2 cellular contexts compared by ENCODE assay signal in the genomic region with DNA sequence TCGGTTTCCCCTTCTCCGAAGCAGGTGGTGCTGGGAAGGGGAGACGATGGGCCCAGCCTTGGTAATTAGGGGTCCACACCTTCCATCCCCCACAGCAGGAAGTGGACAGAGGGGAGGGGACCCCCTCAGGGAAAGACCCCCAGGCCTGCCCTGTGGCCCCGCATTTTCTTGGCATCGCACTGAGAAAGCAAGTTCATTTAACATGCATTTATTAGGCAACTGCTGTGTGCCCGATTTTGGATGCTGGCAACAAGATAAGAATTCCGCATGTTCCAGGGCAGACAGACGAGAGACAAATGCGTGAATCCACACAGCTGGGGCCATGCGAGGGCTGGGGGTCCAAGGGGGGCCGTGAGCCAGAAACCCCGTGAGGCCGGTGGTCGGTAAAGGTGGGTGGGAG.
A peak's percentile ranks its signal among the peaks of the same experiment; 100 is the strongest.
TF ChIP-seq lines count a peak whose summit lies in the region.

No MANE protein-coding gene starts in this region.

TF ChIP-seq in HEK293, 187 proteins besides CTCF, POLR2A, EP300 and RAD21:
- peak; percentile 23; the same call in 1 of the 2 replicates for TF ChIP-seq ZNF664 (tag by site-specific recombination; IDR thresholded peaks at IDR 0.05)
- no peak for TF ChIP-seq ZNF558 (tag by site-specific recombination; IDR thresholded peaks at IDR 0.05)
- TF ChIP-seq, protein P1, sequence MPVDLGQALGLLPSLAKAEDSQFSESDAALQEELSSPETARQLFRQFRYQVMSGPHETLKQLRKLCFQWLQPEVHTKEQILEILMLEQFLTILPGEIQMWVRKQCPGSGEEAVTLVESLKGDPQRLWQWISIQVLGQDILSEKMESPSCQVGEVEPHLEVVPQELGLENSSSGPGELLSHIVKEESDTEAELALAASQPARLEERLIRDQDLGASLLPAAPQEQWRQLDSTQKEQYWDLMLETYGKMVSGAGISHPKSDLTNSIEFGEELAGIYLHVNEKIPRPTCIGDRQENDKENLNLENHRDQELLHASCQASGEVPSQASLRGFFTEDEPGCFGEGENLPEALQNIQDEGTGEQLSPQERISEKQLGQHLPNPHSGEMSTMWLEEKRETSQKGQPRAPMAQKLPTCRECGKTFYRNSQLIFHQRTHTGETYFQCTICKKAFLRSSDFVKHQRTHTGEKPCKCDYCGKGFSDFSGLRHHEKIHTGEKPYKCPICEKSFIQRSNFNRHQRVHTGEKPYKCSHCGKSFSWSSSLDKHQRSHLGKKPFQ (tag by site-specific recombination; IDR thresholded peaks at IDR 0.05): no peak
- TF ChIP-seq, protein P2, sequence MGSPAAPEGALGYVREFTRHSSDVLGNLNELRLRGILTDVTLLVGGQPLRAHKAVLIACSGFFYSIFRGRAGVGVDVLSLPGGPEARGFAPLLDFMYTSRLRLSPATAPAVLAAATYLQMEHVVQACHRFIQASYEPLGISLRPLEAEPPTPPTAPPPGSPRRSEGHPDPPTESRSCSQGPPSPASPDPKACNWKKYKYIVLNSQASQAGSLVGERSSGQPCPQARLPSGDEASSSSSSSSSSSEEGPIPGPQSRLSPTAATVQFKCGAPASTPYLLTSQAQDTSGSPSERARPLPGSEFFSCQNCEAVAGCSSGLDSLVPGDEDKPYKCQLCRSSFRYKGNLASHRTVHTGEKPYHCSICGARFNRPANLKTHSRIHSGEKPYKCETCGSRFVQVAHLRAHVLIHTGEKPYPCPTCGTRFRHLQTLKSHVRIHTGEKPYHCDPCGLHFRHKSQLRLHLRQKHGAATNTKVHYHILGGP (tag by site-specific recombination; IDR thresholded peaks at IDR 0.05): no peak
TF ChIP-seq in HEK293: peak in this region for 1.

TF ChIP-seq in H1, 55 proteins besides CTCF, POLR2A, EP300 and RAD21:
- TF ChIP-seq JUN (IDR thresholded peaks at IDR 0.05; ENCODE audit: low read depth, low read length): no peak
- TF ChIP-seq, protein P3, sequence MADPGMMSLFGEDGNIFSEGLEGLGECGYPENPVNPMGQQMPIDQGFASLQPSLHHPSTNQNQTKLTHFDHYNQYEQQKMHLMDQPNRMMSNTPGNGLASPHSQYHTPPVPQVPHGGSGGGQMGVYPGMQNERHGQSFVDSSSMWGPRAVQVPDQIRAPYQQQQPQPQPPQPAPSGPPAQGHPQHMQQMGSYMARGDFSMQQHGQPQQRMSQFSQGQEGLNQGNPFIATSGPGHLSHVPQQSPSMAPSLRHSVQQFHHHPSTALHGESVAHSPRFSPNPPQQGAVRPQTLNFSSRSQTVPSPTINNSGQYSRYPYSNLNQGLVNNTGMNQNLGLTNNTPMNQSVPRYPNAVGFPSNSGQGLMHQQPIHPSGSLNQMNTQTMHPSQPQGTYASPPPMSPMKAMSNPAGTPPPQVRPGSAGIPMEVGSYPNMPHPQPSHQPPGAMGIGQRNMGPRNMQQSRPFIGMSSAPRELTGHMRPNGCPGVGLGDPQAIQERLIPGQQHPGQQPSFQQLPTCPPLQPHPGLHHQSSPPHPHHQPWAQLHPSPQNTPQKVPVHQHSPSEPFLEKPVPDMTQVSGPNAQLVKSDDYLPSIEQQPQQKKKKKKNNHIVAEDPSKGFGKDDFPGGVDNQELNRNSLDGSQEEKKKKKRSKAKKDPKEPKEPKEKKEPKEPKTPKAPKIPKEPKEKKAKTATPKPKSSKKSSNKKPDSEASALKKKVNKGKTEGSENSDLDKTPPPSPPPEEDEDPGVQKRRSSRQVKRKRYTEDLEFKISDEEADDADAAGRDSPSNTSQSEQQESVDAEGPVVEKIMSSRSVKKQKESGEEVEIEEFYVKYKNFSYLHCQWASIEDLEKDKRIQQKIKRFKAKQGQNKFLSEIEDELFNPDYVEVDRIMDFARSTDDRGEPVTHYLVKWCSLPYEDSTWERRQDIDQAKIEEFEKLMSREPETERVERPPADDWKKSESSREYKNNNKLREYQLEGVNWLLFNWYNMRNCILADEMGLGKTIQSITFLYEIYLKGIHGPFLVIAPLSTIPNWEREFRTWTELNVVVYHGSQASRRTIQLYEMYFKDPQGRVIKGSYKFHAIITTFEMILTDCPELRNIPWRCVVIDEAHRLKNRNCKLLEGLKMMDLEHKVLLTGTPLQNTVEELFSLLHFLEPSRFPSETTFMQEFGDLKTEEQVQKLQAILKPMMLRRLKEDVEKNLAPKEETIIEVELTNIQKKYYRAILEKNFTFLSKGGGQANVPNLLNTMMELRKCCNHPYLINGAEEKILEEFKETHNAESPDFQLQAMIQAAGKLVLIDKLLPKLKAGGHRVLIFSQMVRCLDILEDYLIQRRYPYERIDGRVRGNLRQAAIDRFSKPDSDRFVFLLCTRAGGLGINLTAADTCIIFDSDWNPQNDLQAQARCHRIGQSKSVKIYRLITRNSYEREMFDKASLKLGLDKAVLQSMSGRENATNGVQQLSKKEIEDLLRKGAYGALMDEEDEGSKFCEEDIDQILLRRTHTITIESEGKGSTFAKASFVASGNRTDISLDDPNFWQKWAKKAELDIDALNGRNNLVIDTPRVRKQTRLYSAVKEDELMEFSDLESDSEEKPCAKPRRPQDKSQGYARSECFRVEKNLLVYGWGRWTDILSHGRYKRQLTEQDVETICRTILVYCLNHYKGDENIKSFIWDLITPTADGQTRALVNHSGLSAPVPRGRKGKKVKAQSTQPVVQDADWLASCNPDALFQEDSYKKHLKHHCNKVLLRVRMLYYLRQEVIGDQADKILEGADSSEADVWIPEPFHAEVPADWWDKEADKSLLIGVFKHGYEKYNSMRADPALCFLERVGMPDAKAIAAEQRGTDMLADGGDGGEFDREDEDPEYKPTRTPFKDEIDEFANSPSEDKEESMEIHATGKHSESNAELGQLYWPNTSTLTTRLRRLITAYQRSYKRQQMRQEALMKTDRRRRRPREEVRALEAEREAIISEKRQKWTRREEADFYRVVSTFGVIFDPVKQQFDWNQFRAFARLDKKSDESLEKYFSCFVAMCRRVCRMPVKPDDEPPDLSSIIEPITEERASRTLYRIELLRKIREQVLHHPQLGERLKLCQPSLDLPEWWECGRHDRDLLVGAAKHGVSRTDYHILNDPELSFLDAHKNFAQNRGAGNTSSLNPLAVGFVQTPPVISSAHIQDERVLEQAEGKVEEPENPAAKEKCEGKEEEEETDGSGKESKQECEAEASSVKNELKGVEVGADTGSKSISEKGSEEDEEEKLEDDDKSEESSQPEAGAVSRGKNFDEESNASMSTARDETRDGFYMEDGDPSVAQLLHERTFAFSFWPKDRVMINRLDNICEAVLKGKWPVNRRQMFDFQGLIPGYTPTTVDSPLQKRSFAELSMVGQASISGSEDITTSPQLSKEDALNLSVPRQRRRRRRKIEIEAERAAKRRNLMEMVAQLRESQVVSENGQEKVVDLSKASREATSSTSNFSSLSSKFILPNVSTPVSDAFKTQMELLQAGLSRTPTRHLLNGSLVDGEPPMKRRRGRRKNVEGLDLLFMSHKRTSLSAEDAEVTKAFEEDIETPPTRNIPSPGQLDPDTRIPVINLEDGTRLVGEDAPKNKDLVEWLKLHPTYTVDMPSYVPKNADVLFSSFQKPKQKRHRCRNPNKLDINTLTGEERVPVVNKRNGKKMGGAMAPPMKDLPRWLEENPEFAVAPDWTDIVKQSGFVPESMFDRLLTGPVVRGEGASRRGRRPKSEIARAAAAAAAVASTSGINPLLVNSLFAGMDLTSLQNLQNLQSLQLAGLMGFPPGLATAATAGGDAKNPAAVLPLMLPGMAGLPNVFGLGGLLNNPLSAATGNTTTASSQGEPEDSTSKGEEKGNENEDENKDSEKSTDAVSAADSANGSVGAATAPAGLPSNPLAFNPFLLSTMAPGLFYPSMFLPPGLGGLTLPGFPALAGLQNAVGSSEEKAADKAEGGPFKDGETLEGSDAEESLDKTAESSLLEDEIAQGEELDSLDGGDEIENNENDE (IDR thresholded peaks at IDR 0.05; ENCODE audit: insufficient replicate concordance, low read length): no peak
- no peak for TF ChIP-seq NRF1 (IDR thresholded peaks at IDR 0.05; ENCODE audit: low read depth, low read length)
- no peak for TF ChIP-seq TEAD4 (IDR thresholded peaks at IDR 0.05; ENCODE audit: low read depth, low read length)
- no peak for TF ChIP-seq EGR1 (IDR thresholded peaks at IDR 0.05; ENCODE audit: borderline replicate concordance, low read depth, low read length)
TF ChIP-seq in H1: peak in this region for 0.
